ENCODE assay signal across 1 cellular context in the genomic region with DNA sequence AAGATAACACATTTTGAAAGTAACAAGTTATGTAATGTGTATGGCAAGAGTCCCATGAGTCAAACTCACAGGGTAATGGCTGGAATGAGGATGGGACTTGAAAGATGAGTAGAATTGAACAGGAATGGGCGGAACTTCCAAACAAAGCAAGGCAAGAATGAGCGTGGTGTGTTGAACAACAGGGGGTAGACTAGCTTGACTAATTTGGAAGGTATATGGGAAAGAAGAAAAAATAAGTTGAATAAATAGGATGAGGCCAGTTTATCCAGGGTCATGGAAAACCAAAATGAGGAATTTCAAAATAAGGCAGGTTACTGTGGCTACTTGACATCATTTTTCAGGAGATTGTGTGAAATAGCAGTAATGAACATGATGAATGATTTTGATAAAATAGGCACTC.
TF ChIP-seq lines count a peak whose summit lies in the region.

No MANE protein-coding gene starts in this region.

TF ChIP-seq in GM12878, 131 proteins besides CTCF, POLR2A, EP300 and RAD21:
- TF ChIP-seq, protein P1, sequence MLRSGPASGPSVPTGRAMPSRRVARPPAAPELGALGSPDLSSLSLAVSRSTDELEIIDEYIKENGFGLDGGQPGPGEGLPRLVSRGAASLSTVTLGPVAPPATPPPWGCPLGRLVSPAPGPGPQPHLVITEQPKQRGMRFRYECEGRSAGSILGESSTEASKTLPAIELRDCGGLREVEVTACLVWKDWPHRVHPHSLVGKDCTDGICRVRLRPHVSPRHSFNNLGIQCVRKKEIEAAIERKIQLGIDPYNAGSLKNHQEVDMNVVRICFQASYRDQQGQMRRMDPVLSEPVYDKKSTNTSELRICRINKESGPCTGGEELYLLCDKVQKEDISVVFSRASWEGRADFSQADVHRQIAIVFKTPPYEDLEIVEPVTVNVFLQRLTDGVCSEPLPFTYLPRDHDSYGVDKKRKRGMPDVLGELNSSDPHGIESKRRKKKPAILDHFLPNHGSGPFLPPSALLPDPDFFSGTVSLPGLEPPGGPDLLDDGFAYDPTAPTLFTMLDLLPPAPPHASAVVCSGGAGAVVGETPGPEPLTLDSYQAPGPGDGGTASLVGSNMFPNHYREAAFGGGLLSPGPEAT (IDR thresholded peaks at IDR 0.05; ENCODE audit: low read depth): 0 out of 2 replicates have a peak, but pooled peaks have one; percentile 2
- TF ChIP-seq ZBED1 (IDR thresholded peaks at IDR 0.05; ENCODE audit: borderline replicate concordance) (no peak), TCF3 (IDR thresholded peaks at IDR 0.05; ENCODE audit: borderline replicate concordance, insufficient read depth, low read depth, low read length) (no peak)
